ENCODE assay signal across 8 cellular contexts in genomic region chr18:49813071-49813320, GRCh38. TPM values are rescaled to one million over a fixed set of nuclear protein-coding genes. Genes with fewer than 3 reads are reported as not detected.
DNase-seq lines count a peak whose midpoint lies in the region; ATAC-seq, FAIRE-seq and TF ChIP-seq lines count a peak whose summit lies in the region.

No MANE protein-coding gene starts in this region.

- FAIRE-seq in D721Med (lab: Jason Lieb, UNC): no peak

- peak overlapping the region; percentile 95 for H3K9ac ChIP-seq in adipocyte (ENCODE audit: low read length)

- peak overlapping the region; percentile 6 for H3K27ac Mint-ChIP-seq in activated T-cell treated with anti-CD3 and anti-CD28 coated beads, Interleukin-2, amount 50 U/mL, for 72 hours

- H3K36me3 ChIP-seq in adipocyte (ENCODE audit: control insufficient read depth, insufficient read depth, low read length, severe bottlenecking) (peaks cover 5% of the 10 kb centered on the region), left ventricle myocardium inferior (no peaks in the 10 kb centered on the region), psoas muscle (ENCODE audit: insufficient read depth in 1 of 2, low read depth in 1 of 2) (peaks cover 0 to 1% of the 10 kb centered on the region in 2 donors)

- intact Hi-C loops in left ventricle myocardium inferior (cut with micrococcal nuclease): no loop called here
- intact Hi-C loops in psoas muscle (cut with DNase I): loop anchor here (10.0 kb wide), 3 partner anchors 318 to 462 kb away; partner anchors contain the start of genes MYO5B (in 1 of the 2) and RPL17 (in 1 of the 2)

- WGBS in psoas muscle, 3 donors: 1% methylated on average over 14 to 17 of the region's 17 CpGs

- H3K27me3 ChIP-seq in adipocyte (replicated peaks; ENCODE audit: control insufficient read depth, insufficient read depth, low read length) (no peaks in the 10 kb centered on the region), left ventricle myocardium inferior (ENCODE audit: low read depth) (no peaks in the 10 kb centered on the region), psoas muscle (ENCODE audit: insufficient read depth in 3 of 3, low read length in 2 of 3) (no peaks in the 10 kb centered on the region)

- H3K36me3 Mint-ChIP-seq in activated T-cell treated with anti-CD3 and anti-CD28 coated beads, Interleukin-2, amount 50 U/mL, for 72 hours (ENCODE audit: insufficient read depth in 2 of 2): peaks cover 14 to 15% of the 10 kb centered on the region in 2 donors

- peak overlapping the region; percentile 66 for H3K4me3 ChIP-seq in HFF-Myc (replicated peaks; ENCODE audit: low read depth, low read length)
- H3K4me3 ChIP-seq in adipocyte (ENCODE audit: low read length): peak overlapping the region; percentile 84
- peak overlapping the region; percentile 84 for H3K4me3 ChIP-seq in left ventricle myocardium inferior
- peak overlapping the region; percentile 85 for H3K4me3 ChIP-seq in psoas muscle

- TF ChIP-seq CTCF in HFF-Myc (IDR thresholded peaks at IDR 0.05; ENCODE audit: low read depth, low read length, missing control alignments) (no peak), left ventricle myocardium inferior (IDR thresholded peaks at IDR 0.05; ENCODE audit: borderline replicate concordance) (no peak), psoas muscle (IDR thresholded peaks at IDR 0.05) (no peak), D721Med (IDR thresholded peaks at IDR 0.05; ENCODE audit: insufficient read depth, missing control alignments) (no peak)

- no peak for DNase-seq in activated T-cell treated with anti-CD3 and anti-CD28 coated beads, Interleukin-2, amount 50 U/mL, for 72 hours
- DNase-seq in activated T-cell treated with anti-CD3 and anti-CD28 coated beads, Interleukin-2, amount 50 U/mL, for 1 hour: no peak
- DNase-seq in HFF-Myc (ENCODE audit: extremely low read depth, low read depth) (no peak), NCI-H1092 (lab: John Stamatoyannopoulos, UW) (peak; percentile 28), adipocyte (ENCODE audit: low read depth) (peak; percentile 69), left ventricle myocardium inferior (peak; percentile 33), psoas muscle (peak; percentile 37 to 62), D721Med (ENCODE audit: insufficient read length, low spot score) (no peak)

- H3K27me3 Mint-ChIP-seq in activated T-cell treated with anti-CD3 and anti-CD28 coated beads, Interleukin-2, amount 50 U/mL, for 72 hours (ENCODE audit: low read depth): no peaks in the 10 kb centered on the region

- peaks cover 43% of the 10 kb centered on the region for H3K4me1 Mint-ChIP-seq in activated T-cell treated with anti-CD3 and anti-CD28 coated beads, Interleukin-2, amount 50 U/mL, for 72 hours (ENCODE audit: low read depth)

- H3K27ac ChIP-seq in left ventricle myocardium inferior (replicated peaks): peak overlapping the region; percentile 98
- H3K27ac ChIP-seq in psoas muscle: peak overlapping the region; percentile 93

- ATAC-seq in activated T-cell treated with anti-CD3 and anti-CD28 coated beads, Interleukin-2, amount 50 U/mL, for 72 hours (replicated peaks in 1 of 2): no peak
- peak; percentile 29 to 60 (median 37) for ATAC-seq in psoas muscle

- H3K4me3 Mint-ChIP-seq in activated T-cell treated with anti-CD3 and anti-CD28 coated beads, Interleukin-2, amount 50 U/mL, for 72 hours: peak overlapping the region; percentile 96 to 97

- peaks cover 13% of the 10 kb centered on the region for H3K4me1 ChIP-seq in adipocyte (ENCODE audit: control insufficient read depth, insufficient read depth, low read length)
- H3K4me1 ChIP-seq in left ventricle myocardium inferior: peaks cover 46% of the 10 kb centered on the region
- H3K4me1 ChIP-seq in psoas muscle: peaks cover 12% of the 10 kb centered on the region

- peaks cover 8 to 10% of the 10 kb centered on the region in 2 donors for H3K9me3 Mint-ChIP-seq in activated T-cell treated with anti-CD3 and anti-CD28 coated beads, Interleukin-2, amount 50 U/mL, for 72 hours

- H3K9me3 ChIP-seq in adipocyte (ENCODE audit: control insufficient read depth, low read length): no peaks in the 10 kb centered on the region
- H3K9me3 ChIP-seq in left ventricle myocardium inferior (replicated peaks): peaks cover 14% of the 10 kb centered on the region
- peaks cover 12% of the 10 kb centered on the region for H3K9me3 ChIP-seq in psoas muscle

RNA-seq across cellular contexts. Expression of gene ACAA2, which starts 0.3 kb away (rescaled TPM):
- 10 to 100 TPM; 79.0 to 84.1 TPM for total RNA-seq in activated T-cell treated with anti-CD3 and anti-CD28 coated beads, Interleukin-2, amount 50 U/mL, for 72 hours
- total RNA-seq in left ventricle myocardium inferior (287 TPM), psoas muscle (100 to 1,000 TPM in 2 of 4 donors, 10 to 100 TPM in 2; 75.5 to 158 (median 99.8) TPM)
- polyA plus RNA-seq in psoas muscle: 100 to 1,000 TPM in 1 of 3 donors, 10 to 100 TPM in 2; 77.4 to 101 (median 95.4) TPM

Comparison
In these comparisons a context has a peak if more than half of its experiments do, and no peak if none do; other contexts are left out.
1. ATAC-seq: peak in psoas muscle (4 of 4); none in activated T-cell treated with anti-CD3 and anti-CD28 coated beads, Interleukin-2, amount 50 U/mL, for 72 hours (0 of 2).
2. DNase-seq: peak in NCI-H1092 (single experiment), adipocyte (single experiment), left ventricle myocardium inferior (single experiment) and psoas muscle (2 of 2); none in activated T-cell treated with anti-CD3 and anti-CD28 coated beads, Interleukin-2, amount 50 U/mL, for 72 hours (0 of 2), activated T-cell treated with anti-CD3 and anti-CD28 coated beads, Interleukin-2, amount 50 U/mL, for 1 hour (single experiment), HFF-Myc (single experiment) and D721Med (single experiment).
3. Peak in every context shown above with its lines, with median percentiles within 50 percentile points of each other: H3K4me3 ChIP-seq.